Comparison of ENCODE assay signal across 1 cellular context in genomic region chr6:100468966-100469859, GRCh38.
TF ChIP-seq lines count a peak whose summit lies in the region.

No MANE protein-coding gene starts in this region.

TF ChIP-seq in GM23338, 12 proteins besides CTCF, POLR2A, EP300 and RAD21 (continued from another document):
- TF ChIP-seq REST (IDR thresholded peaks at IDR 0.05; ENCODE audit: unreplicated experiment) (no peak), ZNF331 (CRISPR knock-in tag; IDR thresholded peaks at IDR 0.05; ENCODE audit: low read depth) (no peak), ZNF114 (CRISPR knock-in tag; IDR thresholded peaks at IDR 0.05) (no peak), EZH2phosphoT487 (IDR thresholded peaks at IDR 0.05; ENCODE audit: unreplicated experiment) (peak; percentile 91), ZNF462 (CRISPR knock-in tag; IDR thresholded peaks at IDR 0.05) (no peak), POLR2AphosphoS5 (IDR thresholded peaks at IDR 0.05; ENCODE audit: low read depth) (no peak), ETS1 (IDR thresholded peaks at IDR 0.05) (no peak), CREB1 (CRISPR knock-in tag; IDR thresholded peaks at IDR 0.05; ENCODE audit: low read depth) (no peak), STAT1 (IDR thresholded peaks at IDR 0.05; ENCODE audit: unreplicated experiment) (no peak)
